In genomic region chr2:163368655-163369054, GRCh38 we compare ENCODE assay signal across 30 cellular contexts.
"Had no signal": no experiment of that assay in that cellular context is flagged by ENCODE, and none has a peak within 500 bp of the region (broad histone marks: within the 10 kb centered on the region; RNA-seq: fewer than 3 reads in every experiment).

No MANE protein-coding gene starts in this region.

- H3K27me3 Mint-ChIP-seq: activated CD4-positive, alpha-beta memory T cell treated with anti-CD3 and anti-CD28 coated beads, Interleukin-2, amount 10 ng/mL, durations not matched to agents 7 days and 5 days; activated CD4-positive, alpha-beta T cell treated with anti-CD3 and anti-CD28 coated beads for 36 hours; activated CD4-positive, alpha-beta T cell treated with anti-CD3 and anti-CD28 coated beads, Interleukin-2, amount 10 ng/mL, durations not matched to agents 7 days and 5 days; activated naive CD4-positive, alpha-beta T cell treated with anti-CD3 and anti-CD28 coated beads, Interleukin-2, amount 10 ng/mL, durations not matched to agents 7 days and 5 days; activated naive CD8-positive, alpha-beta T cell treated with anti-CD3 and anti-CD28 coated beads, Interleukin-2, amount 10 ng/mL, durations not matched to agents 7 days and 5 days; activated T-cell treated with anti-CD3 and anti-CD28 coated beads, Interleukin-2, amount 50 U/mL, for 24 hours; brain; T-helper 17 cell had no signal

- H3K36me3 ChIP-seq: ascending aorta, breast epithelium, cardiac muscle cell, colonic mucosa had no signal

- H3K4me3 Mint-ChIP-seq: activated CD4-positive, alpha-beta memory T cell treated with anti-CD3 and anti-CD28 coated beads, Interleukin-2, amount 10 ng/mL, durations not matched to agents 7 days and 5 days; activated CD4-positive, alpha-beta T cell treated with anti-CD3 and anti-CD28 coated beads for 36 hours; activated CD4-positive, alpha-beta T cell treated with anti-CD3 and anti-CD28 coated beads, Interleukin-2, amount 10 ng/mL, durations not matched to agents 7 days and 5 days; activated naive CD4-positive, alpha-beta T cell treated with anti-CD3 and anti-CD28 coated beads, Interleukin-2, amount 10 ng/mL, durations not matched to agents 7 days and 5 days; activated naive CD8-positive, alpha-beta T cell treated with anti-CD3 and anti-CD28 coated beads, Interleukin-2, amount 10 ng/mL, durations not matched to agents 7 days and 5 days; activated T-cell treated with anti-CD3 and anti-CD28 coated beads, Interleukin-2, amount 50 U/mL, for 24 hours; activated T-cell treated with anti-CD3 and anti-CD28 coated beads, Interleukin-2, amount 50 U/mL, for 72 hours; brain; T-helper 17 cell; T-helper 2 cell treated with Interferon-gamma antibody and Interleukin-4, amounts not matched to agents 5 μg/mL and 100 μg/mL, for 36 hours had no signal

- H3K9me3 Mint-ChIP-seq: activated naive CD4-positive, alpha-beta T cell treated with anti-CD3 and anti-CD28 coated beads, Interleukin-2, amount 10 ng/mL, durations not matched to agents 7 days and 5 days; activated naive CD8-positive, alpha-beta T cell treated with anti-CD3 and anti-CD28 coated beads, Interleukin-2, amount 10 ng/mL, durations not matched to agents 7 days and 5 days had no signal

- H3K4me1 Mint-ChIP-seq: activated CD4-positive, alpha-beta memory T cell treated with anti-CD3 and anti-CD28 coated beads, Interleukin-2, amount 10 ng/mL, durations not matched to agents 7 days and 5 days; activated CD4-positive, alpha-beta T cell treated with anti-CD3 and anti-CD28 coated beads for 36 hours; activated CD4-positive, alpha-beta T cell treated with anti-CD3 and anti-CD28 coated beads, Interleukin-2, amount 10 ng/mL, durations not matched to agents 7 days and 5 days; activated naive CD4-positive, alpha-beta T cell treated with anti-CD3 and anti-CD28 coated beads, Interleukin-2, amount 10 ng/mL, durations not matched to agents 7 days and 5 days; activated naive CD8-positive, alpha-beta T cell treated with anti-CD3 and anti-CD28 coated beads, Interleukin-2, amount 10 ng/mL, durations not matched to agents 7 days and 5 days; brain; T-helper 17 cell had no signal

- DNase-seq: activated CD4-positive, alpha-beta memory T cell treated with anti-CD3 and anti-CD28 coated beads, Interleukin-2, amount 10 ng/mL, durations not matched to agents 7 days and 5 days; activated CD4-positive, alpha-beta T cell treated with anti-CD3 and anti-CD28 coated beads for 36 hours; activated CD4-positive, alpha-beta T cell treated with anti-CD3 and anti-CD28 coated beads, Interleukin-2, amount 10 ng/mL, durations not matched to agents 7 days and 5 days; activated CD4-positive, alpha-beta T cell treated with anti-CD3 and anti-CD28 coated beads, Interleukin-2, amount 50 U/mL, for 4 hours; activated CD4-positive, CD25-positive, alpha-beta regulatory T cell; activated CD4-positive, CD25-positive, alpha-beta regulatory T cell treated with anti-CD3 and anti-CD28 coated beads, Interleukin-2, amount 50 U/mL, for 72 hours; activated CD8-positive, alpha-beta memory T cell treated with anti-CD3 and anti-CD28 coated beads, Interleukin-2, amount 50 U/mL, for 48 hours; activated gamma-delta T cell; activated naive CD4-positive, alpha-beta T cell; activated naive CD4-positive, alpha-beta T cell treated with anti-CD3 and anti-CD28 coated beads, Interleukin-2, amount 10 ng/mL, durations not matched to agents 7 days and 5 days; activated naive CD8-positive, alpha-beta T cell treated with anti-CD3 and anti-CD28 coated beads, Interleukin-2, amount 10 ng/mL, durations not matched to agents 7 days and 5 days; activated T-cell treated with anti-CD3 and anti-CD28 coated beads for 4 hours; activated T-cell treated with anti-CD3 and anti-CD28 coated beads, Interleukin-2, amount 50 U/mL, for 24 hours; activated T-cell treated with anti-CD3 and anti-CD28 coated beads, Interleukin-2, amount 50 U/mL, for 72 hours; central memory CD4-positive, alpha-beta T cell; cerebellar nuclear complex; colonic mucosa; effector CD8-positive, alpha-beta T cell; foreskin fibroblast; head of caudate nucleus; T-helper 17 cell; T1000 had no signal

- H3K27ac ChIP-seq: ascending aorta, breast epithelium, cardiac muscle cell, colonic mucosa had no signal

- H3K4me3 ChIP-seq: ascending aorta, breast epithelium, cardiac muscle cell, colonic mucosa had no signal

- ATAC-seq: activated CD4-positive, alpha-beta T cell treated with anti-CD3 and anti-CD28 coated beads for 36 hours; activated naive CD4-positive, alpha-beta T cell treated with anti-CD3 and anti-CD28 coated beads, Interleukin-2, amount 50 U/mL, for 72 hours; activated T-cell treated with anti-CD3 and anti-CD28 coated beads, Interleukin-2, amount 50 U/mL, for 72 hours; esophagus mucosa; T-helper 17 cell had no signal

- H3K27ac Mint-ChIP-seq: activated CD4-positive, alpha-beta memory T cell treated with anti-CD3 and anti-CD28 coated beads, Interleukin-2, amount 10 ng/mL, durations not matched to agents 7 days and 5 days; activated CD4-positive, alpha-beta T cell treated with anti-CD3 and anti-CD28 coated beads for 36 hours; activated CD4-positive, alpha-beta T cell treated with anti-CD3 and anti-CD28 coated beads, Interleukin-2, amount 10 ng/mL, durations not matched to agents 7 days and 5 days; activated naive CD4-positive, alpha-beta T cell treated with anti-CD3 and anti-CD28 coated beads, Interleukin-2, amount 10 ng/mL, durations not matched to agents 7 days and 5 days; activated naive CD4-positive, alpha-beta T cell treated with anti-CD3 and anti-CD28 coated beads, Interleukin-2, amount 50 U/mL, for 72 hours; activated naive CD8-positive, alpha-beta T cell treated with anti-CD3 and anti-CD28 coated beads, Interleukin-2, amount 10 ng/mL, durations not matched to agents 7 days and 5 days; activated T-cell treated with anti-CD3 and anti-CD28 coated beads, Interleukin-2, amount 50 U/mL, for 24 hours; activated T-cell treated with anti-CD3 and anti-CD28 coated beads, Interleukin-2, amount 50 U/mL, for 72 hours; brain; T-helper 17 cell; T-helper 2 cell treated with Interferon-gamma antibody and Interleukin-4, amounts not matched to agents 5 μg/mL and 100 μg/mL, for 36 hours had no signal

- H3K27me3 ChIP-seq: ascending aorta, breast epithelium, cardiac muscle cell, colonic mucosa had no signal

- FAIRE-seq: frontal cortex had no signal

- H3K9me3 ChIP-seq: ascending aorta, breast epithelium, colonic mucosa had no signal

- H3K36me3 Mint-ChIP-seq: activated naive CD4-positive, alpha-beta T cell treated with anti-CD3 and anti-CD28 coated beads, Interleukin-2, amount 10 ng/mL, durations not matched to agents 7 days and 5 days; activated naive CD4-positive, alpha-beta T cell treated with anti-CD3 and anti-CD28 coated beads, Interleukin-2, amount 50 U/mL, for 72 hours; activated naive CD8-positive, alpha-beta T cell treated with anti-CD3 and anti-CD28 coated beads, Interleukin-2, amount 10 ng/mL, durations not matched to agents 7 days and 5 days; brain had no signal

- H3K4me1 ChIP-seq: ascending aorta, breast epithelium, colonic mucosa had no signal
